Comparison of ENCODE assay signal across 13 cellular contexts in the genomic region with DNA sequence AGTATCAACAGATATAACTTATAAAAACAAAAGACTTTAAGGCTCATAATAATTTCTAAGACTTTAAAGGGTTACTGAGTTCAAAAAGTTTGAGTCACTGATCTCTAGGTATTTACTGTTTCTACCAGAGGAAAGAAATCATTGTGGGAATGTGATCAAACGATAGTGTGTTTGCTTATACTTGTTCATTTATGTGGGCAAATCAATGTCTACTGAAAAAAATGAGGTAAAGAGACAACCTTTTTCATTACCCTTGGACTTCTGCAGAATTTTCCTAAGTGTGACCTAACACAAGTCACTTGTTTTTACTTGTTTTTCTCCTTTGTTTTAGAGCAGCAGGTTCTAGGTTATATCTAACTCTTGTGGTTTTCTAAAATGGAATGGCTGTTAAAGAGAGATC.
DNase-seq lines count a peak whose midpoint lies in the region; ATAC-seq, FAIRE-seq and TF ChIP-seq lines count a peak whose summit lies in the region.
"Had no signal": no experiment of that assay in that cellular context is flagged by ENCODE, and none has a peak within 500 bp of the region (broad histone marks: within the 10 kb centered on the region; RNA-seq: fewer than 3 reads in every experiment).

No MANE protein-coding gene starts in this region.

- H2BK15ac ChIP-seq in mesendoderm (replicated peaks; ENCODE audit: low read depth), result no peak overlapping the region

- H3K4me2 ChIP-seq in GM23248 (ENCODE audit: unreplicated experiment) (peak overlapping the region; percentile 76), astrocyte (ENCODE audit: low read length) (peak overlapping the region; percentile 86), mesendoderm (ENCODE audit: low read length) (no peak overlapping the region)

- in situ Hi-C loops in GM23248 (cut with MboI), result no loop called here

- H3K4me1 ChIP-seq in ACC112 (ENCODE audit: control insufficient read depth, insufficient read depth, low read length, unreplicated experiment) (peaks cover 21% of the 10 kb centered on the region), GM23248 (ENCODE audit: insufficient read depth) (peaks cover 33% of the 10 kb centered on the region), astrocyte (ENCODE audit: insufficient read depth, low read length) (peaks cover 35% of the 10 kb centered on the region), mesendoderm (ENCODE audit: control insufficient read depth, low read depth, low read length) (peaks cover 10% of the 10 kb centered on the region), kidney (ENCODE audit: control insufficient read depth in 1 of 2, insufficient read depth in 1 of 2, low read depth in 1 of 2, low read length in 2 of 2) (peaks cover 4 to 18% of the 10 kb centered on the region in 2 donors), pancreas (no peaks in the 10 kb centered on the region)

- no peak overlapping the region for H3K23ac ChIP-seq in mesendoderm (ENCODE audit: low read length)

- H2AK5ac ChIP-seq in mesendoderm (ENCODE audit: low read length), result no peak overlapping the region

- H3K4me3 Mint-ChIP-seq in astrocyte (ENCODE audit: unreplicated experiment), result peak overlapping the region; percentile 51
- H3K4me3 Mint-ChIP-seq: activated naive CD4-positive, alpha-beta T cell treated with anti-CD3 and anti-CD28 coated beads, Interleukin-2, amount 50 U/mL, for 24 hours had no signal

- H3K9me3 Mint-ChIP-seq in astrocyte (ENCODE audit: unreplicated experiment), result no peaks in the 10 kb centered on the region
- H3K9me3 Mint-ChIP-seq: activated naive CD4-positive, alpha-beta T cell treated with anti-CD3 and anti-CD28 coated beads, Interleukin-2, amount 50 U/mL, for 24 hours had no signal

- no peaks in the 10 kb centered on the region for H3K36me3 Mint-ChIP-seq in astrocyte (ENCODE audit: low read depth, unreplicated experiment)
- H3K36me3 Mint-ChIP-seq: activated naive CD4-positive, alpha-beta T cell treated with anti-CD3 and anti-CD28 coated beads, Interleukin-2, amount 50 U/mL, for 24 hours had no signal

- no peak overlapping the region for H3K18ac ChIP-seq in mesendoderm (ENCODE audit: low read length)

- H3K27ac Mint-ChIP-seq in astrocyte (ENCODE audit: unreplicated experiment), result peak overlapping the region; percentile 99
- H3K27ac Mint-ChIP-seq: activated naive CD4-positive, alpha-beta T cell treated with anti-CD3 and anti-CD28 coated beads, Interleukin-2, amount 50 U/mL, for 24 hours had no signal

- H3K9me3 ChIP-seq in GM23248 (ENCODE audit: low read depth) (no peaks in the 10 kb centered on the region), astrocyte (ENCODE audit: insufficient read depth, low read depth, low read length) (no peaks in the 10 kb centered on the region), kidney (ENCODE audit: control insufficient read depth in 1 of 2, low read length in 2 of 2) (no peaks in the 10 kb centered on the region), pancreas (no peaks in the 10 kb centered on the region)

- no peak for TF ChIP-seq CTCF in astrocyte (IDR thresholded peaks at IDR 0.05; ENCODE audit: insufficient read depth, low read depth, low read length)
- TF ChIP-seq CTCF in kidney (IDR thresholded peaks at IDR 0.05; ENCODE audit: borderline replicate concordance, extremely low read depth, insufficient read depth), result no peak
- TF ChIP-seq CTCF in pancreas (IDR thresholded peaks at IDR 0.05), result no peak

- H3K79me1 ChIP-seq in mesendoderm (ENCODE audit: low read length), result no peaks in the 10 kb centered on the region

- H3F3A ChIP-seq in GM23248 (ENCODE audit: insufficient read depth), result peaks cover 12% of the 10 kb centered on the region

- H3K27me3 ChIP-seq in ACC112 (ENCODE audit: insufficient read depth, low read length), result no peaks in the 10 kb centered on the region
- H3K27me3 ChIP-seq in GM23248 (replicated peaks; ENCODE audit: insufficient read depth), result no peaks in the 10 kb centered on the region
- H3K27me3 ChIP-seq in astrocyte (ENCODE audit: insufficient read depth, low read length), result no peaks in the 10 kb centered on the region
- H3K27me3 ChIP-seq in mesendoderm (ENCODE audit: insufficient read depth, low read length, poor library complexity), result no peaks in the 10 kb centered on the region
- peaks cover 0 to 3% (median 0%) of the 10 kb centered on the region in 4 donors for H3K27me3 ChIP-seq in pancreas

- H3K79me2 ChIP-seq in ACC112 (ENCODE audit: control insufficient read depth, insufficient read depth, low read length, unreplicated experiment), result no peaks in the 10 kb centered on the region
- H3K79me2 ChIP-seq in GM23248 (ENCODE audit: insufficient read depth), result no peaks in the 10 kb centered on the region
- H3K79me2 ChIP-seq in astrocyte (ENCODE audit: insufficient read depth, low read length), result no peaks in the 10 kb centered on the region
- H3K79me2 ChIP-seq in mesendoderm (ENCODE audit: control insufficient read depth, insufficient read depth, low read length), result no peaks in the 10 kb centered on the region

- peak overlapping the region; percentile 55 for H3K4me3 ChIP-seq in ACC112 (ENCODE audit: low read depth, low read length)
- peak overlapping the region; percentile 56 for H3K4me3 ChIP-seq in GM23248
- H3K4me3 ChIP-seq in astrocyte (ENCODE audit: insufficient read depth, low read depth, low read length), result peak overlapping the region; percentile 49
- no peak overlapping the region for H3K4me3 ChIP-seq in mesendoderm (ENCODE audit: low read length)
- H3K4me3 ChIP-seq in kidney (ENCODE audit: low read length in 2 of 2), result peak overlapping the region in 1 of 2 donors; percentile 27
- H3K4me3 ChIP-seq in pancreas, result no peak overlapping the region
- H3K4me3 ChIP-seq: GM12878 had no signal

- peak; percentile 27 for DNase-seq in GM23248
- DNase-seq in astrocyte (ENCODE audit: low read depth), result peak; percentile 57
- DNase-seq in kidney tubule cell (ENCODE audit: low spot score), result peak; percentile 57
- no peak for DNase-seq in mesendoderm
- DNase-seq in kidney, result no peak
- no peak for DNase-seq in pancreas
- DNase-seq: COR-L47, NCI-H187, WERI-Rb-1 had no signal

- H3K27me3 Mint-ChIP-seq in astrocyte (ENCODE audit: low read depth, unreplicated experiment), result no peaks in the 10 kb centered on the region

- peak overlapping the region; percentile 27 for H2AFZ ChIP-seq in ACC112 (ENCODE audit: low read length, unreplicated experiment)
- H2AFZ ChIP-seq in GM23248, result peak overlapping the region; percentile 69
- H2AFZ ChIP-seq in astrocyte (ENCODE audit: low read depth, low read length), result peak overlapping the region; percentile 49

- H3K36me3 ChIP-seq in ACC112 (ENCODE audit: insufficient read depth, low read length), result no peaks in the 10 kb centered on the region
- H3K36me3 ChIP-seq in GM23248 (ENCODE audit: low read depth), result no peaks in the 10 kb centered on the region
- no peaks in the 10 kb centered on the region for H3K36me3 ChIP-seq in astrocyte (ENCODE audit: insufficient read depth, low read length)
- no peaks in the 10 kb centered on the region for H3K36me3 ChIP-seq in mesendoderm (ENCODE audit: control insufficient read depth, insufficient read depth, low read length)
- no peaks in the 10 kb centered on the region for H3K36me3 ChIP-seq in kidney (ENCODE audit: control insufficient read depth in 1 of 2, insufficient read depth in 2 of 2, low read length in 2 of 2)
- H3K36me3 ChIP-seq in pancreas, result no peaks in the 10 kb centered on the region
- H3K36me3 ChIP-seq: WERI-Rb-1 had no signal

- H4K20me1 ChIP-seq in GM23248 (ENCODE audit: insufficient read depth) (no peaks in the 10 kb centered on the region), astrocyte (ENCODE audit: insufficient read depth, low read length) (no peaks in the 10 kb centered on the region)

- WGBS in GM23248 (ENCODE audit: low coverage in 1 of 2, low lambda C conversion rate in 2 of 2, missing lambda C conversion rate in 2 of 2), 2 experiments, result 53 to 57% methylated on average over 1 of the region's 1 CpG
- no CpG with 5 or more reads among the region's 1 CpG for WGBS in mesendoderm (ENCODE audit: extremely low coverage, insufficient coverage, low lambda C conversion rate)
- WGBS in pancreas, 2 donors, result 8 to 10% methylated on average over 1 of the region's 1 CpG

- H2BK120ac ChIP-seq in mesendoderm (ENCODE audit: low read depth, low read length), result no peak overlapping the region

- intact Hi-C loops in kidney (cut with DNase I) (no loop called here), pancreas (cut with DNase I) (no loop called here)

- H3K9ac ChIP-seq in GM23248 (peak overlapping the region; percentile 73), astrocyte (ENCODE audit: low read length) (peak overlapping the region; percentile 85), mesendoderm (ENCODE audit: low read length) (no peak overlapping the region), kidney (ENCODE audit: low read length in 2 of 2) (no peak overlapping the region)

- no peaks in the 10 kb centered on the region for H3K9me2 ChIP-seq in GM23248 (ENCODE audit: insufficient read depth)

- FAIRE-seq in astrocyte (lab: Jason Lieb, UNC), result peak; percentile 17
- no peak for FAIRE-seq in kidney (lab: Jason Lieb, UNC)
- no peak for FAIRE-seq in pancreas (lab: Jason Lieb, UNC)
- FAIRE-seq: GM12878 had no signal

- H4K8ac ChIP-seq in mesendoderm (ENCODE audit: low read depth, low read length), result no peak overlapping the region

- no peak overlapping the region for H2BK5ac ChIP-seq in mesendoderm (ENCODE audit: low read length)

- no peak overlapping the region for H3K4ac ChIP-seq in mesendoderm (ENCODE audit: low read depth, low read length)

- peak overlapping the region; percentile 67 for H3K27ac ChIP-seq in ACC112 (ENCODE audit: low read depth, low read length)
- H3K27ac ChIP-seq in GM23248, result peak overlapping the region; percentile 75
- peak overlapping the region; percentile 87 for H3K27ac ChIP-seq in astrocyte (ENCODE audit: low read depth, low read length)
- H3K27ac ChIP-seq in mesendoderm (ENCODE audit: low read depth, low read length), result no peak overlapping the region
- H3K27ac ChIP-seq in kidney (ENCODE audit: low read depth in 2 of 2, low read length in 2 of 2), result no peak overlapping the region
- H3K27ac ChIP-seq in pancreas, result no peak overlapping the region
- H3K27ac ChIP-seq: WERI-Rb-1 had no signal

- no peak overlapping the region for H4K5ac ChIP-seq in mesendoderm (ENCODE audit: low read length)

- H3K56ac ChIP-seq in mesendoderm (ENCODE audit: low read length), result no peak overlapping the region

- ATAC-seq in GM21576 (IDR thresholded peaks at IDR 0.05; ENCODE audit: unreplicated experiment) (no peak), pancreas (no peak)

- peaks cover 44% of the 10 kb centered on the region for H3K4me1 Mint-ChIP-seq in astrocyte (ENCODE audit: low read depth, unreplicated experiment)

Comparison
In these comparisons a context has a peak if more than half of its experiments do, and no peak if none do; other contexts are left out.
1. H3K27ac ChIP-seq: peak in ACC112 (single experiment), GM23248 (single experiment) and astrocyte (single experiment); none in mesendoderm (single experiment), kidney (0 of 2) and pancreas (0 of 4).
2. H3K4me3 ChIP-seq: peak in ACC112 (single experiment), GM23248 (single experiment) and astrocyte (single experiment); none in mesendoderm (single experiment) and pancreas (0 of 4).
3. DNase-seq: peak in GM23248 (single experiment), astrocyte (single experiment) and kidney tubule cell (single experiment); none in mesendoderm (single experiment), kidney (single experiment) and pancreas (0 of 6).
4. H3K9ac ChIP-seq: peak in GM23248 (single experiment) and astrocyte (single experiment); none in mesendoderm (single experiment) and kidney (0 of 2).
5. Peak in every context shown above with its lines, with median percentiles within 50 percentile points of each other: H2AFZ ChIP-seq.